1 cellular context compared by ENCODE assay signal in the genomic region with DNA sequence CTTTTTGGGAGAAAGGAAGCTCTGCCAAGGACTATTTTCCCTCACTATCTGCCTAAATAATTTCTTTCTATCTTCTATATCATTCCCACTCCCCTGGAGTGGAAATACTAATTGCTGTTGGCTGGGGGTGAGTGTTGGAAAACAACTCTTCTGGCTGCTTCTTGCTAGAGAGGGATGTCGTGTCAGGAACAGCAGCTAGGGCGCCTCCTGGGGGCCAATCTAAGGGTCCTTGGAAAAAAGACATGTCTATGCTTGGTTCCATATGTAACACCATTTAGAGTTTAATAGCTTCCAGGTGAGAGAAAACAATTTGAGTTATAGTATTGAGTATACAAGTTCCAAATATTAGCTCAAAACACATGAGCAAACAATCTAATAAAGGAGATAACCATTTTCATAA.
TF ChIP-seq lines count a peak whose summit lies in the region.

No MANE protein-coding gene starts in this region.

TF ChIP-seq in GM23338, 12 proteins besides CTCF, POLR2A, EP300 and RAD21 (continued from another document):
- TF ChIP-seq, protein P1, sequence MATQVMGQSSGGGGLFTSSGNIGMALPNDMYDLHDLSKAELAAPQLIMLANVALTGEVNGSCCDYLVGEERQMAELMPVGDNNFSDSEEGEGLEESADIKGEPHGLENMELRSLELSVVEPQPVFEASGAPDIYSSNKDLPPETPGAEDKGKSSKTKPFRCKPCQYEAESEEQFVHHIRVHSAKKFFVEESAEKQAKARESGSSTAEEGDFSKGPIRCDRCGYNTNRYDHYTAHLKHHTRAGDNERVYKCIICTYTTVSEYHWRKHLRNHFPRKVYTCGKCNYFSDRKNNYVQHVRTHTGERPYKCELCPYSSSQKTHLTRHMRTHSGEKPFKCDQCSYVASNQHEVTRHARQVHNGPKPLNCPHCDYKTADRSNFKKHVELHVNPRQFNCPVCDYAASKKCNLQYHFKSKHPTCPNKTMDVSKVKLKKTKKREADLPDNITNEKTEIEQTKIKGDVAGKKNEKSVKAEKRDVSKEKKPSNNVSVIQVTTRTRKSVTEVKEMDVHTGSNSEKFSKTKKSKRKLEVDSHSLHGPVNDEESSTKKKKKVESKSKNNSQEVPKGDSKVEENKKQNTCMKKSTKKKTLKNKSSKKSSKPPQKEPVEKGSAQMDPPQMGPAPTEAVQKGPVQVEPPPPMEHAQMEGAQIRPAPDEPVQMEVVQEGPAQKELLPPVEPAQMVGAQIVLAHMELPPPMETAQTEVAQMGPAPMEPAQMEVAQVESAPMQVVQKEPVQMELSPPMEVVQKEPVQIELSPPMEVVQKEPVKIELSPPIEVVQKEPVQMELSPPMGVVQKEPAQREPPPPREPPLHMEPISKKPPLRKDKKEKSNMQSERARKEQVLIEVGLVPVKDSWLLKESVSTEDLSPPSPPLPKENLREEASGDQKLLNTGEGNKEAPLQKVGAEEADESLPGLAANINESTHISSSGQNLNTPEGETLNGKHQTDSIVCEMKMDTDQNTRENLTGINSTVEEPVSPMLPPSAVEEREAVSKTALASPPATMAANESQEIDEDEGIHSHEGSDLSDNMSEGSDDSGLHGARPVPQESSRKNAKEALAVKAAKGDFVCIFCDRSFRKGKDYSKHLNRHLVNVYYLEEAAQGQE (IDR thresholded peaks at IDR 0.05; ENCODE audit: unreplicated experiment) = no peak
- TF ChIP-seq ZNF331 (CRISPR knock-in tag; IDR thresholded peaks at IDR 0.05; ENCODE audit: low read depth) (no peak), JUNB (IDR thresholded peaks at IDR 0.05; ENCODE audit: unreplicated experiment) (no peak), ZNF114 (CRISPR knock-in tag; IDR thresholded peaks at IDR 0.05) (no peak), NANOG (IDR thresholded peaks at IDR 0.05; ENCODE audit: borderline replicate concordance) (no peak)
